ENCODE assay signal across 15 cellular contexts in the genomic region with DNA sequence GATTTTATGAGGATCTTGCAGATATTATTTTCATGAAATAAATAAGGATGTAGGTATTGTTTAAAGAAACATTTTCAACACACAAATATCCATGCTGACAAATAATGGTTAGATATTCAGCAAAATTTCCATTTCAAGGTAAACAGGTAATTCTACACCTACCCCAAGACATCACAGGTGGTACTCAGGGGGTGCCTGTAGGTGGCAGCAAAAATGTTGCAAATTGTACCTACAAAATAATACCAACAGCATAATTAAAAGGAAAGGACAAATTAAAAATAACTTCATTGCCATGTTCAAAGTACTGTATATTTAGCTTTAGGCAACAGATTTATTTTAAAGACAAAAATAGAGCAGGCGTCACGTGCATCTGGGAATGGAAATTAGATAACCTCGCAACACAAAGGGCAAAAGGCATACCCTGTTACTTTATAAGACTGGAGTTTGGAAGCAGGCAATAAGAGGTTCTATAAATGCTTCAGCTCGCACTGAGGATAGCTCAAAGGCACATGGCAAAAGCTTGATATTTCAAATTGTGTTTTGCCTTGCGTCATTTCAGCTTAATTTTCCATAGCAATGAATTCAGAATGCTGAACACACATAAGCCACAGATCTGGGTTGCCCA.
DNase-seq lines count a peak whose midpoint lies in the region; ATAC-seq and TF ChIP-seq lines count a peak whose summit lies in the region.
"Had no signal": no experiment of that assay in that cellular context is flagged by ENCODE, and none has a peak within 500 bp of the region (broad histone marks: within the 10 kb centered on the region; RNA-seq: fewer than 3 reads in every experiment).

No MANE protein-coding gene starts in this region.

- H3K9ac ChIP-seq in IMR-90 (ENCODE audit: low read depth, low read length) (no peak overlapping the region), mammary epithelial cell (ENCODE audit: insufficient read depth, low read length) (no peak overlapping the region), liver (ENCODE audit: low read depth in 1 of 2, low read length in 2 of 2) (no peak overlapping the region)

- no peak overlapping the region for H3K27ac Mint-ChIP-seq in stimulated activated naive B cell treated with anti-CD40 and anti-IgM and Interleukin-4, amounts not matched to agents 10 μg/mL and 1 μg/mL and 100 μg/mL, for 72 hours

- no peak overlapping the region for H2AK5ac ChIP-seq in IMR-90 (ENCODE audit: low read depth, low read length)

- TF ChIP-seq RAD21 in IMR-90 (IDR thresholded peaks at IDR 0.05; ENCODE audit: low read length) (peak; percentile 43; the same call in 1 of the 2 replicates), liver (IDR thresholded peaks at IDR 0.05) (peak; percentile 48 to 58)

- H2BK5ac ChIP-seq in IMR-90 (ENCODE audit: low read depth, low read length, poor library complexity, severe bottlenecking) = no peak overlapping the region

- no peak overlapping the region for H3K4me3 Mint-ChIP-seq in stimulated activated naive B cell treated with anti-CD40 and anti-IgM and Interleukin-4, amounts not matched to agents 10 μg/mL and 1 μg/mL and 100 μg/mL, for 72 hours
- H3K4me3 Mint-ChIP-seq: central memory CD8-positive, alpha-beta T cell had no signal

- in situ Hi-C loops in IMR-90 (cut with MboI; ENCODE audit: low sequenced_read_pairs) = loop anchor here (25.0 kb wide), 1 partner anchor 1092 kb away; a partner anchor contains a TSS
- in situ Hi-C loops in mammary epithelial cell (cut with MboI; ENCODE audit: low sequenced_read_pairs in 2 of 2) = no loop called here

- no peaks in the 10 kb centered on the region for H3K9me1 ChIP-seq in IMR-90 (ENCODE audit: insufficient read depth, low read length)

- peak; percentile 31; the same call in 1 of the 2 replicates for TF ChIP-seq CTCF in IMR-90 (conservative IDR thresholded peaks at IDR 0.05; ENCODE audit: low read depth, low read length)
- peak; percentile 26 to 48 for TF ChIP-seq CTCF in mammary epithelial cell (conservative IDR thresholded peaks at IDR 0.05 in 1 of 2, IDR thresholded peaks at IDR 0.05 in 1 of 2; ENCODE audit: extremely low read depth in 1 of 2, insufficient read depth in 1 of 2, low read depth in 1 of 2, low read length in 2 of 2)
- peak; percentile 24 for TF ChIP-seq CTCF in liver (IDR thresholded peaks at IDR 0.05; ENCODE audit: low read depth, low read length, missing input control)
- TF ChIP-seq CTCF in osteoblast (IDR thresholded peaks at IDR 0.05; ENCODE audit: extremely low read depth, low read depth, low read length) = no peak

- H2BK15ac ChIP-seq in IMR-90 (ENCODE audit: low read depth, low read length) = no peak overlapping the region

- H3K4me2 ChIP-seq in IMR-90 (ENCODE audit: low read depth, low read length) (no peak overlapping the region), mammary epithelial cell (ENCODE audit: insufficient read depth, low read depth, low read length) (no peak overlapping the region), osteoblast (ENCODE audit: insufficient read depth, low read length) (no peak overlapping the region)

- H3K4ac ChIP-seq in IMR-90 (ENCODE audit: low read depth, low read length) = no peak overlapping the region

- no peak overlapping the region for H2BK20ac ChIP-seq in IMR-90 (ENCODE audit: low read depth, low read length)

- H3K36me3 ChIP-seq in IMR-90 (ENCODE audit: control insufficient read depth, insufficient read depth, low read length) (no peaks in the 10 kb centered on the region), mammary epithelial cell (ENCODE audit: insufficient read depth, low read length) (no peaks in the 10 kb centered on the region), liver (ENCODE audit: control insufficient read depth in 4 of 4, insufficient read depth in 3 of 4, low read depth in 1 of 4, low read length in 3 of 4) (no peaks in the 10 kb centered on the region), osteoblast (ENCODE audit: insufficient read depth, low read length) (no peaks in the 10 kb centered on the region)
- H3K36me3 ChIP-seq: HAP-1, sigmoid colon, tibial artery had no signal

- H3K79me2 ChIP-seq in mammary epithelial cell (ENCODE audit: insufficient read depth, low read length) = no peaks in the 10 kb centered on the region
- no peaks in the 10 kb centered on the region for H3K79me2 ChIP-seq in osteoblast (ENCODE audit: insufficient read depth, low read length)

- H3K27me3 ChIP-seq in IMR-90 (ENCODE audit: control insufficient read depth, insufficient read depth, low read length) (no peaks in the 10 kb centered on the region), mammary epithelial cell (ENCODE audit: insufficient read depth, low read length) (no peaks in the 10 kb centered on the region), liver (ENCODE audit: control insufficient read depth in 4 of 4, insufficient read depth in 4 of 4, low read length in 3 of 4) (peaks cover 0 to 4% (median 0%) of the 10 kb centered on the region in 4 donors), osteoblast (ENCODE audit: insufficient read depth, low read length) (no peaks in the 10 kb centered on the region)
- H3K27me3 ChIP-seq: sigmoid colon, tibial artery had no signal

- no peak overlapping the region for H4K5ac ChIP-seq in IMR-90 (ENCODE audit: low read depth, low read length)

- intact Hi-C loops in IMR-90 (cut with micrococcal nuclease) (no loop called here), mammary epithelial cell (cut with micrococcal nuclease) (no loop called here)

- H3K56ac ChIP-seq in IMR-90 (ENCODE audit: extremely low read depth, insufficient read depth, low read length) = no peak overlapping the region

- no peaks in the 10 kb centered on the region for H3K79me1 ChIP-seq in IMR-90 (ENCODE audit: low read depth in 1 of 2, low read length in 2 of 2)

- H3K9me3 ChIP-seq in IMR-90 (ENCODE audit: control insufficient read depth, insufficient read depth, low read length) (no peaks in the 10 kb centered on the region), mammary epithelial cell (replicated peaks; ENCODE audit: insufficient read depth, low read length) (no peaks in the 10 kb centered on the region), liver (ENCODE audit: control insufficient read depth in 4 of 4, low read length in 3 of 4) (no peaks in the 10 kb centered on the region), osteoblast (ENCODE audit: low read depth, low read length) (no peaks in the 10 kb centered on the region)
- H3K9me3 ChIP-seq: HAP-1, sigmoid colon, tibial artery had no signal

- H3K27ac ChIP-seq in IMR-90 (ENCODE audit: insufficient read depth, low read length) (no peak overlapping the region), mammary epithelial cell (ENCODE audit: insufficient read depth, low read depth, low read length) (no peak overlapping the region), liver (ENCODE audit: low read depth in 1 of 2, low read length in 2 of 2) (no peak overlapping the region), osteoblast (ENCODE audit: low read depth, low read length) (no peak overlapping the region)
- H3K27ac ChIP-seq: sigmoid colon, tibial artery had no signal

- H3K36me3 Mint-ChIP-seq in stimulated activated naive B cell treated with anti-CD40 and anti-IgM and Interleukin-4, amounts not matched to agents 10 μg/mL and 1 μg/mL and 100 μg/mL, for 72 hours = no peaks in the 10 kb centered on the region

- CTCF ChIA-PET in IMR-90 (lab: Yijun Ruan, JAX) = interaction anchor here (1.5 kb wide), 1 partner anchor 14 kb away, joined by 5 read pairs; no protein-coding TSS in a partner anchor
- CTCF ChIA-PET in mammary epithelial cell (lab: Charles Lee; ENCODE audit: low non-redundant PET) = no interaction called here

- DNase-seq in DMS53 (lab: John Stamatoyannopoulos, UW) (peak; percentile 47), DMS53 treated with DMSO at 0.1 percent for 48 hours (lab: John Stamatoyannopoulos, UW; ENCODE audit: unreplicated experiment) (no peak), IMR-90 (no peak), mammary epithelial cell (no peak), osteoblast (ENCODE audit: insufficient read length, low spot score, missing footprints) (no peak), T-helper 9 cell (no peak)
- no peak for DNase-seq in stimulated activated naive B cell treated with anti-CD40 and anti-IgM and Interleukin-4, amounts not matched to agents 10 μg/mL and 1 μg/mL and 100 μg/mL, for 72 hours
- DNase-seq: EL, foreskin fibroblast, sigmoid colon, tibial artery had no signal

- H2AFZ ChIP-seq in IMR-90 (replicated peaks; ENCODE audit: low read length, poor library complexity) (no peak overlapping the region), mammary epithelial cell (ENCODE audit: low read depth, low read length) (no peak overlapping the region), osteoblast (ENCODE audit: low read length) (no peak overlapping the region)

- no CpG with 5 or more reads among the region's 5 CpGs for WGBS in IMR-90 (ENCODE audit: extremely low coverage in 2 of 2, insufficient read length in 1 of 2), 2 experiments
- 39% methylated on average over 5 of the region's 5 CpGs for WGBS in mammary epithelial cell (ENCODE audit: low coverage, missing lambda C conversion rate)
- WGBS in liver = 65% methylated on average over 5 of the region's 5 CpGs

- no peak overlapping the region for H2BK120ac ChIP-seq in IMR-90 (ENCODE audit: low read depth, low read length)

- H3K27me3 Mint-ChIP-seq in stimulated activated naive B cell treated with anti-CD40 and anti-IgM and Interleukin-4, amounts not matched to agents 10 μg/mL and 1 μg/mL and 100 μg/mL, for 72 hours = no peaks in the 10 kb centered on the region
- H3K27me3 Mint-ChIP-seq: central memory CD8-positive, alpha-beta T cell had no signal

- dilution Hi-C loops in IMR-90 (cut with HindIII; ENCODE audit: low sequenced_read_pairs, unreplicated experiment) = no loop called here
- dilution Hi-C loops in mammary epithelial cell (cut with HindIII; ENCODE audit: low sequenced_read_pairs) = no loop called here

- H3K23ac ChIP-seq in IMR-90 (ENCODE audit: low read depth, low read length) = no peak overlapping the region

- no peak overlapping the region for H3K14ac ChIP-seq in IMR-90 (replicated peaks; ENCODE audit: low read depth, low read length)

- H3K4me1 Mint-ChIP-seq in stimulated activated naive B cell treated with anti-CD40 and anti-IgM and Interleukin-4, amounts not matched to agents 10 μg/mL and 1 μg/mL and 100 μg/mL, for 72 hours = no peaks in the 10 kb centered on the region
- H3K4me1 Mint-ChIP-seq: central memory CD8-positive, alpha-beta T cell had no signal

- peaks cover 0 to 2% of the 10 kb centered on the region in 2 donors for H3K9me3 Mint-ChIP-seq in stimulated activated naive B cell treated with anti-CD40 and anti-IgM and Interleukin-4, amounts not matched to agents 10 μg/mL and 1 μg/mL and 100 μg/mL, for 72 hours

- no peak for ATAC-seq in IMR-90 (ENCODE audit: low read depth)
- ATAC-seq in stimulated activated naive B cell treated with anti-CD40 and anti-IgM and Interleukin-4, amounts not matched to agents 10 μg/mL and 1 μg/mL and 100 μg/mL, for 72 hours (replicated peaks) = no peak
- ATAC-seq: activated CD4-positive, CD25-positive, alpha-beta regulatory T cell treated with anti-CD3 and anti-CD28 coated beads, Interleukin-2, amount 50 U/mL, for 24 hours had no signal

- H4K91ac ChIP-seq in IMR-90 (ENCODE audit: insufficient read depth, low read depth, low read length) = no peak overlapping the region

- H3K18ac ChIP-seq in IMR-90 (ENCODE audit: low read depth, low read length) = no peak overlapping the region

- no peaks in the 10 kb centered on the region for H3K4me1 ChIP-seq in IMR-90 (ENCODE audit: control insufficient read depth, insufficient read depth, low read length)
- no peaks in the 10 kb centered on the region for H3K4me1 ChIP-seq in mammary epithelial cell (ENCODE audit: insufficient read depth, low read length)
- H3K4me1 ChIP-seq in liver (ENCODE audit: control insufficient read depth in 4 of 4, insufficient read depth in 4 of 4, low read length in 3 of 4) = peaks cover 0 to 1% (median 0%) of the 10 kb centered on the region in 4 donors
- H3K4me1 ChIP-seq in osteoblast (ENCODE audit: insufficient read depth, low read length) = no peaks in the 10 kb centered on the region
- H3K4me1 ChIP-seq: HAP-1, sigmoid colon, tibial artery had no signal

- H4K8ac ChIP-seq in IMR-90 (ENCODE audit: low read depth in 2 of 2, low read length in 2 of 2) = no peak overlapping the region

- no peak overlapping the region for H2AK9ac ChIP-seq in IMR-90 (replicated peaks; ENCODE audit: low read depth, low read length, poor library complexity)

- BruUV-seq in IMR-90 (replicated peaks; lab: Mats Ljungman, UMichigan) (no TSS peak), mammary epithelial cell (replicated peaks; lab: Mats Ljungman, UMichigan) (no TSS peak)

- H3K4me3 ChIP-seq in IMR-90 (ENCODE audit: insufficient read depth, low read depth, low read length) (no peak overlapping the region), mammary epithelial cell (replicated peaks in 1 of 3; ENCODE audit: insufficient read depth in 1 of 3, low read depth in 2 of 3, low read length in 3 of 3) (no peak overlapping the region), liver (ENCODE audit: low read depth in 1 of 3, low read length in 3 of 3) (no peak overlapping the region), osteoblast (ENCODE audit: insufficient read depth, low read length) (no peak overlapping the region)
- H3K4me3 ChIP-seq: HAP-1, sigmoid colon, tibial artery had no signal

- no peak for TF ChIP-seq POLR2A in IMR-90 (IDR thresholded peaks at IDR 0.05; ENCODE audit: low read depth, low read length)

- H4K20me1 ChIP-seq in IMR-90 (ENCODE audit: insufficient read depth, low read length) (no peaks in the 10 kb centered on the region), mammary epithelial cell (ENCODE audit: insufficient read depth, low read length) (no peaks in the 10 kb centered on the region), osteoblast (ENCODE audit: insufficient read depth, low read length) (no peaks in the 10 kb centered on the region)

- POLR2A ChIA-PET in IMR-90 (lab: Charles Lee; ENCODE audit: unreplicated experiment) = no interaction called here
